Comparison of ENCODE assay signal across 36 cellular contexts in genomic region chr10:69541463-69541862, GRCh38. TPM values are rescaled to one million over a fixed set of nuclear protein-coding genes. Genes with fewer than 3 reads are reported as not detected.
"Had no signal": no experiment of that assay in that cellular context is flagged by ENCODE, and none has a peak within 500 bp of the region (broad histone marks: within the 10 kb centered on the region; RNA-seq: fewer than 3 reads in every experiment).

No MANE protein-coding gene starts in this region.

- ATAC-seq: activated CD8-positive, alpha-beta T cell treated with anti-CD3 and anti-CD28 coated beads for 36 hours; activated naive CD4-positive, alpha-beta T cell treated with anti-CD3 and anti-CD28 coated beads, Interleukin-2, amount 50 U/mL, for 72 hours; activated T-cell treated with anti-CD3 and anti-CD28 coated beads, Interleukin-2, amount 50 U/mL, for 4 hours; activated T-cell treated with anti-CD3 and anti-CD28 coated beads, Interleukin-2, amount 50 U/mL, for 72 hours; activated T-helper 17 cell treated with anti-CD3 and anti-CD28 coated beads, Interleukin-2, amount 50 U/mL, for 72 hours; body of pancreas had no signal

- DNase-seq: activated B cell treated with CpG ODN at 0.5 μM for 24 hours; activated CD4-positive, alpha-beta memory T cell treated with anti-CD3 and anti-CD28 coated beads for 36 hours; activated CD4-positive, alpha-beta T cell treated with anti-CD3 and anti-CD28 coated beads for 4 hours; activated CD4-positive, alpha-beta T cell treated with anti-CD3 and anti-CD28 coated beads, Interleukin-2, amount 10 ng/mL, durations not matched to agents 24 days and 14 days; activated CD4-positive, alpha-beta T cell treated with anti-CD3 and anti-CD28 coated beads, Interleukin-2, amount 50 U/mL, for 1 hour; activated CD4-positive, alpha-beta T cell treated with anti-CD3 and anti-CD28 coated beads, Interleukin-2, amount 50 U/mL, for 4 hours; activated CD4-positive, CD25-positive, alpha-beta regulatory T cell treated with anti-CD3 and anti-CD28 coated beads, Interleukin-2, amount 50 U/mL, for 72 hours; activated CD8-positive, alpha-beta memory T cell treated with anti-CD3 and anti-CD28 coated beads, Interleukin-2, amount 50 U/mL, for 4 hours; activated CD8-positive, alpha-beta T cell treated with anti-CD3 and anti-CD28 coated beads for 36 hours; activated effector memory CD4-positive, alpha-beta T cell treated with anti-CD3 and anti-CD28 coated beads, Interleukin-2, amount 50 U/mL, for 16 hours; activated gamma-delta T cell treated with Interleukin-2 at 50 U/mL for 16 hours; activated naive CD4-positive, alpha-beta T cell; activated naive CD4-positive, alpha-beta T cell treated with anti-CD3 and anti-CD28 coated beads for 36 hours; activated naive CD4-positive, alpha-beta T cell treated with anti-CD3 and anti-CD28 coated beads, Interleukin-2, amount 50 U/mL, for 16 hours; activated naive CD8-positive, alpha-beta T cell treated with anti-CD3 and anti-CD28 coated beads for 36 hours; activated T-cell treated with anti-CD3 and anti-CD28 coated beads for 4 hours; activated T-cell treated with anti-CD3 and anti-CD28 coated beads, Interleukin-2, amount 50 U/mL, for 1 hour; activated T-cell treated with anti-CD3 and anti-CD28 coated beads, Interleukin-2, amount 50 U/mL, for 4 hours; activated T-cell treated with anti-CD3 and anti-CD28 coated beads, Interleukin-2, amount 50 U/mL, for 72 hours; adrenal gland; amniotic stem cell; aorta; body of pancreas; brain microvascular endothelial cell; central memory CD4-positive, alpha-beta T cell; T-helper 2 cell; T-helper 9 cell had no signal

- H3K9me3 ChIP-seq: adrenal gland, body of pancreas had no signal

- H3K27me3 ChIP-seq: adrenal gland, body of pancreas, breast epithelium had no signal

- H3K4me1 ChIP-seq: adrenal gland, body of pancreas, breast epithelium had no signal

- H3K36me3 ChIP-seq: adrenal gland, brain microvascular endothelial cell, breast epithelium had no signal

- H3K4me3 ChIP-seq: adrenal gland, body of pancreas, breast epithelium had no signal

- H3K27ac ChIP-seq: adrenal gland, body of pancreas, brain microvascular endothelial cell, breast epithelium, VCaP had no signal

RNA-seq across cellular contexts. Expression of gene NEUROG3, which starts 31.8 kb away (rescaled TPM):
- total RNA-seq: activated CD4-positive, alpha-beta memory T cell treated with anti-CD3 and anti-CD28 coated beads for 36 hours; activated CD4-positive, alpha-beta T cell treated with anti-CD3 and anti-CD28 coated beads, Interleukin-2, amount 10 ng/mL, durations not matched to agents 24 days and 14 days; activated CD8-positive, alpha-beta memory T cell treated with anti-CD3 and anti-CD28 coated beads for 36 hours; activated naive CD4-positive, alpha-beta T cell treated with anti-CD3 and anti-CD28 coated beads for 36 hours; activated T-cell treated with anti-CD3 and anti-CD28 coated beads, Interleukin-2, amount 50 U/mL, for 4 hours; activated T-helper 1 cell treated with anti-CD3 and anti-CD28 coated beads, Interleukin-12 subunit alpha, Interleukin-12 subunit beta, Interleukin-2, Interleukin-4 antibody, amounts not matched to agents 30 ng/mL and 10 ng/mL and 1 ng/mL, durations not matched to agents 14 hours and 24 hours and 36 hours; aorta; astrocyte; body of pancreas; breast epithelium; cardiac septum; cerebellum had no signal
